In the genomic region with DNA sequence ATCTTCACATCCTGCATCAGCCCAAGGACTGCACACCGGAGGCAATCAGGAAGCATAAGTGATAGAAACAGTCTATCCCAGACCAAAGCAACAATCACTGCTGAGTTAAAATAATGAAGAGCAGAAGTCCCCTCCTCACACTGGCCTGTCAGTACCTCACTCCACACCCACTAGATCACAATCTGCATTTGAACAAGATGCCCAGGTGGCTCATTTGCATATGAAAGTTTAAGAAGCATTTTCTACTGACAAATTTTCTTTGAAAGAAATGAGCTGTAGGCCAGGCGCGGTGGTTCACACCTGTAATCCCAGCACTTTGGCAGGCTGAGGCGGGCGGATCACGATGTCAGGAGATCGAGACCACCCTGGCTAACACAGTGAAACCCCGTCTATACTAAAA, we compare ENCODE assay signal across 20 cellular contexts.
DNase-seq lines count a peak whose midpoint lies in the region; ATAC-seq and TF ChIP-seq lines count a peak whose summit lies in the region.
"Had no signal": no experiment of that assay in that cellular context is flagged by ENCODE, and none has a peak within 500 bp of the region (broad histone marks: within the 10 kb centered on the region; RNA-seq: fewer than 3 reads in every experiment).

No MANE protein-coding gene starts in this region.

- H3K4me1 Mint-ChIP-seq in activated T-cell treated with anti-CD3 and anti-CD28 coated beads, Interleukin-2, amount 50 U/mL, for 24 hours (ENCODE audit: low read depth) = peaks cover 26% of the 10 kb centered on the region
- peaks cover 7% of the 10 kb centered on the region for H3K4me1 Mint-ChIP-seq in endodermal cell
- H3K4me1 Mint-ChIP-seq: CD14-positive monocyte had no signal

- no peak overlapping the region for H4K5ac ChIP-seq in mesendoderm (ENCODE audit: low read length)

- no peaks in the 10 kb centered on the region for H3K9me3 Mint-ChIP-seq in activated T-cell treated with anti-CD3 and anti-CD28 coated beads, Interleukin-2, amount 50 U/mL, for 24 hours
- H3K9me3 Mint-ChIP-seq in endodermal cell = no peaks in the 10 kb centered on the region
- H3K9me3 Mint-ChIP-seq: CD14-positive monocyte had no signal

- H3K79me1 ChIP-seq in mesendoderm (ENCODE audit: low read length) = no peaks in the 10 kb centered on the region

- H3K79me2 ChIP-seq in mesendoderm (ENCODE audit: control insufficient read depth, insufficient read depth, low read length) = no peaks in the 10 kb centered on the region

- H3K27me3 ChIP-seq in HAP-1 (ENCODE audit: low read depth) (no peaks in the 10 kb centered on the region), endodermal cell (ENCODE audit: control insufficient read depth, insufficient read depth, low read length, poor library complexity, severe bottlenecking) (no peaks in the 10 kb centered on the region), mesendoderm (ENCODE audit: insufficient read depth, low read length, poor library complexity) (no peaks in the 10 kb centered on the region)

- H3K4me3 Mint-ChIP-seq in activated T-cell treated with anti-CD3 and anti-CD28 coated beads, Interleukin-2, amount 50 U/mL, for 24 hours = no peak overlapping the region
- H3K4me3 Mint-ChIP-seq in endodermal cell = no peak overlapping the region
- H3K4me3 Mint-ChIP-seq: CD14-positive monocyte had no signal

- no peak for TF ChIP-seq CTCF in endodermal cell (conservative IDR thresholded peaks at IDR 0.05)

- H3K4me1 ChIP-seq in HAP-1 (peaks cover 10% of the 10 kb centered on the region), endodermal cell (ENCODE audit: control insufficient read depth, insufficient read depth, low read length) (no peaks in the 10 kb centered on the region), mesendoderm (ENCODE audit: control insufficient read depth, low read depth, low read length) (peaks cover 3% of the 10 kb centered on the region)

- H3K36me3 Mint-ChIP-seq in activated T-cell treated with anti-CD3 and anti-CD28 coated beads, Interleukin-2, amount 50 U/mL, for 24 hours (ENCODE audit: low read depth) = peaks cover 81% of the 10 kb centered on the region
- peaks cover 33% of the 10 kb centered on the region for H3K36me3 Mint-ChIP-seq in endodermal cell (ENCODE audit: low read depth)

- H3K27me3 Mint-ChIP-seq in activated T-cell treated with anti-CD3 and anti-CD28 coated beads, Interleukin-2, amount 50 U/mL, for 24 hours = no peaks in the 10 kb centered on the region
- H3K27me3 Mint-ChIP-seq in endodermal cell (ENCODE audit: insufficient read depth) = no peaks in the 10 kb centered on the region

- in situ Hi-C loops in HAP-1 (cut with MboI; ENCODE audit: low sequenced_read_pairs) = no loop called here
- in situ Hi-C loops in KBM-7 (cut with MboI; ENCODE audit: low pct_unique_long_range_greater_than_20kb, low sequenced_read_pairs) = no loop called here

- no peak overlapping the region for H3K23ac ChIP-seq in mesendoderm (ENCODE audit: low read length)

- no peak overlapping the region for H3K9ac ChIP-seq in endodermal cell (ENCODE audit: extremely low read depth, low read length, poor library complexity, severe bottlenecking)
- no peak overlapping the region for H3K9ac ChIP-seq in mesendoderm (ENCODE audit: low read length)

- 71 to 76% methylated on average over 4 to 8 of the region's 8 CpGs for WGBS in endodermal cell (ENCODE audit: insufficient coverage in 1 of 2, insufficient read length in 1 of 2), 2 experiments
- WGBS in mesendoderm (ENCODE audit: extremely low coverage, insufficient coverage, low lambda C conversion rate) = no CpG with 5 or more reads among the region's 8 CpGs

- H3K36me3 ChIP-seq in HAP-1 (replicated peaks) (peaks cover 12% of the 10 kb centered on the region), endodermal cell (ENCODE audit: control insufficient read depth, insufficient read depth, low read length) (peaks cover 68% of the 10 kb centered on the region), mesendoderm (ENCODE audit: control insufficient read depth, insufficient read depth, low read length) (peaks cover 2% of the 10 kb centered on the region)

- H2AK5ac ChIP-seq in mesendoderm (ENCODE audit: low read length) = no peak overlapping the region

- no peak for ATAC-seq in GM21515 (IDR thresholded peaks at IDR 0.05; ENCODE audit: unreplicated experiment)
- ATAC-seq: A549, HepG2, Right ventricle myocardium inferior had no signal

- no peak overlapping the region for H3K4ac ChIP-seq in mesendoderm (ENCODE audit: low read depth, low read length)

- H3K27ac ChIP-seq in endodermal cell (ENCODE audit: low read depth, low read length) (no peak overlapping the region), mesendoderm (ENCODE audit: low read depth, low read length) (no peak overlapping the region)
- H3K27ac ChIP-seq: A549 had no signal

- H3K9me3 ChIP-seq in HAP-1 (no peaks in the 10 kb centered on the region), endodermal cell (ENCODE audit: control insufficient read depth, low read length) (no peaks in the 10 kb centered on the region)
- H3K9me3 ChIP-seq: A549 had no signal

- H2BK5ac ChIP-seq in mesendoderm (ENCODE audit: low read length) = no peak overlapping the region

- peak overlapping the region; percentile 6 for H3K27ac Mint-ChIP-seq in activated T-cell treated with anti-CD3 and anti-CD28 coated beads, Interleukin-2, amount 50 U/mL, for 24 hours
- no peak overlapping the region for H3K27ac Mint-ChIP-seq in endodermal cell

- H3K56ac ChIP-seq in mesendoderm (ENCODE audit: low read length) = no peak overlapping the region

- no peak overlapping the region for H2BK15ac ChIP-seq in mesendoderm (replicated peaks; ENCODE audit: low read depth)

- H3K4me3 ChIP-seq in HAP-1 (no peak overlapping the region), endodermal cell (ENCODE audit: low read length) (no peak overlapping the region), mesendoderm (ENCODE audit: low read length) (no peak overlapping the region)
- H3K4me3 ChIP-seq: A549 had no signal

- no peak overlapping the region for H3K18ac ChIP-seq in mesendoderm (ENCODE audit: low read length)

- H2BK120ac ChIP-seq in mesendoderm (ENCODE audit: low read depth, low read length) = no peak overlapping the region

- H3K4me2 ChIP-seq in mesendoderm (ENCODE audit: low read length) = no peak overlapping the region
- H3K4me2 ChIP-seq: A549 had no signal

- DNase-seq in activated T-cell treated with anti-CD3 and anti-CD28 coated beads, Interleukin-2, amount 50 U/mL, for 24 hours = no peak
- DNase-seq in activated T-cell treated with anti-CD3 and anti-CD28 coated beads for 4 hours = no peak
- DNase-seq in HAP-1 (ENCODE audit: low spot score in 2 of 2) = peak; percentile 47 to 50
- DNase-seq in endodermal cell = peak; percentile 72
- peak; percentile 49 for DNase-seq in mesendoderm
- no peak for DNase-seq in NCI-H2029 (lab: John Stamatoyannopoulos, UW)
- no peak for DNase-seq in KBM-7
- DNase-seq: Calu3, GOT3, Karpas-422, MM.1S, NCI-H1105, NCI-H1694 treated with DMSO at 0.1 percent for 48 hours, NCI-H446, NCI-H748 treated with DMSO at 0.1 percent for 48 hours had no signal

- no peak overlapping the region for H4K8ac ChIP-seq in mesendoderm (ENCODE audit: low read depth, low read length)

Comparison
In these comparisons a context has a peak if more than half of its experiments do, and no peak if none do; other contexts are left out.
1. DNase-seq: peak in HAP-1 (2 of 2), endodermal cell (single experiment) and mesendoderm (single experiment); none in activated T-cell treated with anti-CD3 and anti-CD28 coated beads, Interleukin-2, amount 50 U/mL, for 24 hours (single experiment), activated T-cell treated with anti-CD3 and anti-CD28 coated beads for 4 hours (single experiment), NCI-H2029 (single experiment) and KBM-7 (single experiment).